In the genomic region with DNA sequence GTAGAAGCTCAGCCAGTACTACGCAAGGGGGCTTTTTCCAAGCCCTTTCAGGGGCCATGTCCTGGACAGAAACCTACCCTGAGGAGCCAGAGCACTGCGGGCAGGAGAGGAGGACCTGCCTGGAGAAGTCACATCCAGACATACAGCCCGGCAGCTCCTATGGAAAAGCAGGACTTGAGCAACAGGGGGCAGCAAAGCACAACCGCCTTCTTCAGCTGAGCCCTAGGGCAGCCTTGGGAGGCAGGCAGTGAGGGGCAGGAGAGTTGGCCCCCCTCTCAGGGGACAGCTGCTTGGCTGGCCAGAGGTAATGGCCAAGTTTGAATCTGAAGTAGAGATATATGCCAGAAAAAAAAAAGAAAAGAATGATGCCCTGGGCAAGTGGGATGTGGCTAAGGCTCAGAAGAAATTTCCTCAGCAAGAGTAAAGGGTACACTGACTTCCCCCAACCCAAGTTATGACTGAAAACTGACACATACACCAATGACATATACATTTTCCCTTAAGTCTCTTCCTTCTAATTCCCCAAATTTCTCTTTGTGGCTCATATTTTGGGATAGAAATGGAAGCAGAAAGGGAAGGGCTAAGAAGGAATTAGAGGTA, we compare ENCODE assay signal across 9 cellular contexts. TPM values are rescaled to one million over a fixed set of nuclear protein-coding genes. Genes with fewer than 3 reads are reported as not detected.
DNase-seq lines count a peak whose midpoint lies in the region; ATAC-seq and TF ChIP-seq lines count a peak whose summit lies in the region.
"Had no signal": no experiment of that assay in that cellular context is flagged by ENCODE, and none has a peak within 500 bp of the region (broad histone marks: within the 10 kb centered on the region; RNA-seq: fewer than 3 reads in every experiment).

No MANE protein-coding gene starts in this region.

- H3K36me3 Mint-ChIP-seq in T-helper 2 cell treated with Interferon-gamma antibody and Interleukin-4, amounts not matched to agents 5 μg/mL and 100 μg/mL, for 36 hours (ENCODE audit: low read depth): no peaks in the 10 kb centered on the region

- no peak overlapping the region for H3K27ac Mint-ChIP-seq in T-helper 2 cell treated with Interferon-gamma antibody and Interleukin-4, amounts not matched to agents 5 μg/mL and 100 μg/mL, for 36 hours

- intact Hi-C loops in sciatic nerve (cut with DNase I): loop anchor here (10.0 kb wide), 1 partner anchor 103 kb away; no protein-coding TSS in a partner anchor

- peaks cover 23% of the 10 kb centered on the region for H3K27me3 Mint-ChIP-seq in T-helper 2 cell treated with Interferon-gamma antibody and Interleukin-4, amounts not matched to agents 5 μg/mL and 100 μg/mL, for 36 hours (ENCODE audit: low read depth)

- no peak overlapping the region for H3K4me3 Mint-ChIP-seq in T-helper 2 cell treated with Interferon-gamma antibody and Interleukin-4, amounts not matched to agents 5 μg/mL and 100 μg/mL, for 36 hours

- TF ChIP-seq CTCF in BJ (IDR thresholded peaks at IDR 0.05; ENCODE audit: insufficient read depth, low read depth, low read length): peak; percentile 82
- TF ChIP-seq CTCF in right atrium auricular region (IDR thresholded peaks at IDR 0.05): peak; percentile 58 to 82

- ATAC-seq in GM19025 (IDR thresholded peaks at IDR 0.05; ENCODE audit: low read depth, unreplicated experiment) (peak; percentile 45), sciatic nerve (peak; percentile 85), HG02588 (IDR thresholded peaks at IDR 0.05; ENCODE audit: unreplicated experiment) (no peak)

- POLR2A ChIA-PET in BJ (lab: Charles Lee): interaction anchor here (0.6 kb wide), 1 partner anchor 10 kb away, joined by 12 read pairs; no protein-coding TSS in a partner anchor

- CTCF ChIA-PET in BJ (lab: Yijun Ruan, JAX): interaction anchor here (0.5 to 13.0 kb wide), 25 partner anchors 9 to 221 kb away, joined by 3 to 290 read pairs (median 7); no protein-coding TSS in a partner anchor

- no peak overlapping the region for H3K4me3 ChIP-seq in BJ (ENCODE audit: low read depth, low read length)
- no peak overlapping the region for H3K4me3 ChIP-seq in adipocyte (ENCODE audit: low read length)
- no peak overlapping the region for H3K4me3 ChIP-seq in right atrium auricular region

- no peaks in the 10 kb centered on the region for H3K9me3 Mint-ChIP-seq in T-helper 2 cell treated with Interferon-gamma antibody and Interleukin-4, amounts not matched to agents 5 μg/mL and 100 μg/mL, for 36 hours

- H3K27me3 ChIP-seq in BJ (ENCODE audit: control insufficient read depth, insufficient read depth, low read length) (peaks cover 5% of the 10 kb centered on the region; the same call in 1 of the 2 replicates), adipocyte (replicated peaks; ENCODE audit: control insufficient read depth, insufficient read depth, low read length) (peaks cover 6% of the 10 kb centered on the region), right atrium auricular region (no peaks in the 10 kb centered on the region)

- peak overlapping the region in 1 of 2 donors; percentile 43 for H3K27ac ChIP-seq in right atrium auricular region
- H3K27ac ChIP-seq: neutrophil had no signal

- H3K4me1 ChIP-seq in adipocyte (ENCODE audit: control insufficient read depth, insufficient read depth, low read length): peaks cover 29% of the 10 kb centered on the region
- H3K4me1 ChIP-seq in right atrium auricular region: no peaks in the 10 kb centered on the region

- H3K36me3 ChIP-seq in BJ (ENCODE audit: control insufficient read depth, insufficient read depth, low read length) (no peaks in the 10 kb centered on the region), adipocyte (ENCODE audit: control insufficient read depth, insufficient read depth, low read length, severe bottlenecking) (no peaks in the 10 kb centered on the region), right atrium auricular region (no peaks in the 10 kb centered on the region)
- H3K36me3 ChIP-seq: neutrophil had no signal

- H3K9me3 ChIP-seq in adipocyte (ENCODE audit: control insufficient read depth, low read length) (no peaks in the 10 kb centered on the region), right atrium auricular region (no peaks in the 10 kb centered on the region)
- H3K9me3 ChIP-seq: neutrophil had no signal

- DNase-seq in BJ (ENCODE audit: low read depth): no peak
- DNase-seq in NAMALWA (ENCODE audit: low spot score): peak; percentile 17
- peak; percentile 66 for DNase-seq in adipocyte (ENCODE audit: low read depth)
- peak; percentile 74 for DNase-seq in right atrium auricular region (ENCODE audit: low spot score)
- DNase-seq in sciatic nerve (ENCODE audit: low spot score): peak; percentile 81
- no peak for DNase-seq in T-helper 2 cell treated with Interferon-gamma antibody and Interleukin-4, amounts not matched to agents 5 μg/mL and 100 μg/mL, for 36 hours (ENCODE audit: low spot score)

- H3K4me1 Mint-ChIP-seq in T-helper 2 cell treated with Interferon-gamma antibody and Interleukin-4, amounts not matched to agents 5 μg/mL and 100 μg/mL, for 36 hours (ENCODE audit: low read depth): peaks cover 14% of the 10 kb centered on the region

- peak overlapping the region; percentile 28 for H3K9ac ChIP-seq in adipocyte (ENCODE audit: low read length)

RNA-seq across cellular contexts. Expression of gene CYP19A1, which starts 56.9 kb away (rescaled TPM):
- 0.06 and 0.61 TPM in 2 replicates for polyA plus RNA-seq in BJ (2011; rRNA removed)
- 0.33 TPM in 1 of 2 replicates, not detected in the other for polyA minus RNA-seq in BJ (2011; rRNA and poly(A)+ RNA removed)
- total RNA-seq in right atrium auricular region (1 to 10 TPM in 1 of 2 donors, not detected in 1; 2.4 TPM), sciatic nerve (24.0 TPM)

RNA-seq across cellular contexts. Expression of gene GLDN, which starts 60.0 kb away (rescaled TPM):
- polyA plus RNA-seq in BJ (2011; rRNA removed): 0.21 and 0.37 TPM in 2 replicates
- polyA minus RNA-seq in BJ (2011; rRNA and poly(A)+ RNA removed): 0.43 and 0.46 TPM in 2 replicates
- total RNA-seq in right atrium auricular region (1 to 10 TPM; 1.9 to 9.4 TPM), sciatic nerve (94.5 TPM)

Comparison
In these comparisons a context has a peak if more than half of its experiments do, and no peak if none do; other contexts are left out.
1. DNase-seq: peak in NAMALWA (single experiment), adipocyte (single experiment), right atrium auricular region (single experiment) and sciatic nerve (single experiment); none in BJ (single experiment) and T-helper 2 cell treated with Interferon-gamma antibody and Interleukin-4, amounts not matched to agents 5 μg/mL and 100 μg/mL, for 36 hours (single experiment).